8 cellular contexts compared by ENCODE assay signal in genomic region chr17:28718990-28719433, GRCh38. TPM values are rescaled to one million over a fixed set of nuclear protein-coding genes. Genes with fewer than 3 reads are reported as not detected.
DNase-seq lines count a peak whose midpoint lies in the region; ATAC-seq and TF ChIP-seq lines count a peak whose summit lies in the region.

No MANE protein-coding gene starts in this region.

- H3K4me1 ChIP-seq in NT2/D1 (ENCODE audit: insufficient read depth, insufficient read length) (peaks cover 18% of the 10 kb centered on the region), trophoblast cell (ENCODE audit: control insufficient read depth in 1 of 2, insufficient read depth in 2 of 2, low read length in 2 of 2) (peaks cover 12 to 22% of the 10 kb centered on the region in 2 experiments)

- H2BK12ac ChIP-seq in trophoblast cell (ENCODE audit: low read length): peak overlapping the region; percentile 42

- H3K4me3 ChIP-seq in GM06990 (replicated peaks; ENCODE audit: low read depth, low read length) (peak overlapping the region; percentile 61), NT2/D1 (ENCODE audit: insufficient read length, low read depth) (peak overlapping the region; percentile 52), trophoblast cell (ENCODE audit: low read depth, low read length) (peak overlapping the region; percentile 42)

- peak overlapping the region; percentile 77 for H4K8ac ChIP-seq in trophoblast cell (ENCODE audit: low read depth, low read length)

- peak overlapping the region; percentile 41 for H3K4ac ChIP-seq in trophoblast cell (ENCODE audit: low read depth, low read length)

- peak overlapping the region; percentile 94 for H4K91ac ChIP-seq in trophoblast cell (ENCODE audit: low read depth, low read length)

- peak overlapping the region; percentile 66 for H2BK5ac ChIP-seq in trophoblast cell (ENCODE audit: low read depth, low read length, poor library complexity)

- WGBS in trophoblast cell (ENCODE audit: extremely low coverage, insufficient coverage, insufficient read length): no CpG with 5 or more reads among the region's 19 CpGs

- H3K23ac ChIP-seq in trophoblast cell (ENCODE audit: low read length): no peak overlapping the region

- H3K9ac ChIP-seq in NT2/D1 (ENCODE audit: insufficient read length, low read depth) (peak overlapping the region; percentile 93), trophoblast cell (ENCODE audit: low read length) (peak overlapping the region; percentile 38)

- no peaks in the 10 kb centered on the region for H3K9me3 ChIP-seq in NT2/D1 (ENCODE audit: insufficient read depth, low read length)
- peaks cover 5% of the 10 kb centered on the region for H3K9me3 ChIP-seq in trophoblast cell (ENCODE audit: insufficient read depth, low read depth, low read length)

- peak overlapping the region; percentile 90 for H3K4me2 ChIP-seq in trophoblast cell (ENCODE audit: low read length)

- peak overlapping the region; percentile 11 for H4K12ac ChIP-seq in trophoblast cell (ENCODE audit: low read depth, low read length)

- H3K14ac ChIP-seq in trophoblast cell (ENCODE audit: low read length): peak overlapping the region; percentile 77

- peak overlapping the region; percentile 23 for H2AFZ ChIP-seq in trophoblast cell (ENCODE audit: insufficient read depth, low read length, poor library complexity)

- H2BK120ac ChIP-seq in trophoblast cell (ENCODE audit: insufficient read depth, low read length, poor library complexity): peak overlapping the region; percentile 61

- DNase-seq in GM06990 (ENCODE audit: extremely low read depth, insufficient read length): no peak
- no peak for DNase-seq in NT2/D1 (ENCODE audit: low read depth, low spot score)
- no peak for DNase-seq in epithelial cell of prostate (ENCODE audit: low read depth, low spot score)
- no peak for DNase-seq in trophoblast cell
- no peak for DNase-seq in CD1c-positive myeloid dendritic cell (ENCODE audit: extremely low spot score)
- DNase-seq in Kasumi-1 (lab: John Stamatoyannopoulos, UW): no peak
- no peak for DNase-seq in pons (ENCODE audit: low spot score)

- peaks cover 29% of the 10 kb centered on the region for H3K79me2 ChIP-seq in trophoblast cell (ENCODE audit: control insufficient read depth, insufficient read depth, low read length, poor library complexity)

- no peak for TF ChIP-seq CTCF in GM06990 (IDR thresholded peaks at IDR 0.05; ENCODE audit: insufficient read depth, low read length, poor library complexity, severe bottlenecking)

- H3K27ac ChIP-seq in epithelial cell of prostate (peak overlapping the region; percentile 99), trophoblast cell (ENCODE audit: low read depth, low read length) (peak overlapping the region; percentile 97)

- peak overlapping the region; percentile 51 for H2AK5ac ChIP-seq in trophoblast cell (ENCODE audit: low read length)

- ATAC-seq in GM21576 (IDR thresholded peaks at IDR 0.05; ENCODE audit: unreplicated experiment): no peak

- H3K27me3 ChIP-seq in GM06990 (replicated peaks; ENCODE audit: control insufficient read depth, insufficient read depth, low read length): no peaks in the 10 kb centered on the region; the same call in 1 of the 2 replicates
- H3K27me3 ChIP-seq in NT2/D1 (ENCODE audit: insufficient read depth, insufficient read length): no peaks in the 10 kb centered on the region
- H3K27me3 ChIP-seq in trophoblast cell (ENCODE audit: insufficient read depth, low read length): no peaks in the 10 kb centered on the region

- H3K79me1 ChIP-seq in trophoblast cell (ENCODE audit: low read length): peaks cover 29% of the 10 kb centered on the region

- H3K36me3 ChIP-seq in GM06990 (ENCODE audit: control insufficient read depth, insufficient read depth, low read length) (peaks cover 19% of the 10 kb centered on the region), NT2/D1 (ENCODE audit: insufficient read depth, insufficient read length, low read length) (peaks cover 65% of the 10 kb centered on the region), trophoblast cell (ENCODE audit: control insufficient read depth in 1 of 2, insufficient read depth in 2 of 2, low read length in 2 of 2) (peaks cover 40 to 45% of the 10 kb centered on the region in 2 experiments)

- H3K18ac ChIP-seq in trophoblast cell (ENCODE audit: low read length): peak overlapping the region; percentile 58

RNA-seq across cellular contexts. Expression of gene RPL23A, which starts 0.8 kb away (rescaled TPM):
- polyA plus RNA-seq in trophoblast cell (2013): 2,630 and 2,632 TPM in 2 replicates

RNA-seq across cellular contexts. Expression of gene RAB34, which starts 1.3 kb away (rescaled TPM):
- polyA plus RNA-seq in trophoblast cell (2013): 107 and 110 TPM in 2 replicates

RNA-seq across cellular contexts. Expression of gene TLCD1, which starts 7.0 kb away (rescaled TPM):
- 29.4 and 32.8 TPM in 2 replicates for polyA plus RNA-seq in trophoblast cell (2013)

RNA-seq across cellular contexts. Expression of gene PROCA1, which starts 7.3 kb away (rescaled TPM):
- 5.4 and 5.7 TPM in 2 replicates for polyA plus RNA-seq in trophoblast cell (2013)

RNA-seq across cellular contexts. Expression of gene NEK8, which starts 9.6 kb away (rescaled TPM):
- polyA plus RNA-seq in trophoblast cell (2013): 3.8 and 4.4 TPM in 2 replicates
